Comparison of ENCODE assay signal across 14 cellular contexts in the genomic region with DNA sequence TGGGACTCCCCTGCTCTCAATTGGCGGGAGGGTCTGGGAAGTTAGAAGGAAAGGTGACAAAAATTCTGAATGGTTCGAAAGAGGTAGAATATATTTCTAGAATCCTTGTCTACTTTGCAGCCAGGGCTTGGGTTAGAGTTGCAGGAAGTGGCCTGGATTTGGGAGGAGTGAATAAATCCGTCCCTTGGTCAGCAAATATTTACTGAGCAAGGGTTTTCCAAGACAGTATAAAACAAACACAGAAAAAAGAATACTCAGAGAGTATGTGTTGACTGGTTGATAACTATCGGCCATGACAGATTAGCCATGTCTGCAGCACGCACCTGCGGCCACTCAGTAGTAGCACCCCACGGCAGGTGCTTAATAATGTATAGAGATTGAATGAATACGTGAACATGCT. TPM values are rescaled to one million over a fixed set of nuclear protein-coding genes. Genes with fewer than 3 reads are reported as not detected.
A peak's percentile ranks its signal among the peaks of the same experiment; 100 is the strongest.
DNase-seq lines count a peak whose midpoint lies in the region; ATAC-seq and TF ChIP-seq lines count a peak whose summit lies in the region.
"Had no signal": no experiment of that assay in that cellular context is flagged by ENCODE, and none has a peak within 500 bp of the region (broad histone marks: within the 10 kb centered on the region; RNA-seq: fewer than 3 reads in every experiment).

No MANE protein-coding gene starts in this region.

- TF ChIP-seq CTCF in CD4-positive, alpha-beta T cell (IDR thresholded peaks at IDR 0.05): no peak
- TF ChIP-seq CTCF in Caco-2 (IDR thresholded peaks at IDR 0.05; ENCODE audit: insufficient read depth in 1 of 2, low read depth in 1 of 2, low read length in 1 of 2, severe bottlenecking in 1 of 2, unreplicated experiment in 1 of 2): no peak
- TF ChIP-seq CTCF in VCaP (conservative IDR thresholded peaks at IDR 0.05): no peak

- intact Hi-C loops in CD4-positive, alpha-beta T cell (cut with DNase I, micrococcal nuclease): no loop called here
- intact Hi-C loops in Caco-2 (cut with micrococcal nuclease; ENCODE audit: unreplicated experiment): loop anchor here (5.0 kb wide), 2 partner anchors 53 to 208 kb away; partner anchors contain the start of genes COPS7A and NOP2

- H3K36me3 ChIP-seq in Caco-2 (ENCODE audit: control insufficient read depth, insufficient read depth, low read length): peaks cover 8% of the 10 kb centered on the region; the same call in 1 of the 2 replicates

- H3K9me3 ChIP-seq in CD4-positive, alpha-beta T cell (ENCODE audit: control insufficient read depth, low read length): no peaks in the 10 kb centered on the region
- no peaks in the 10 kb centered on the region for H3K9me3 ChIP-seq in Caco-2

- BruUV-seq in Caco-2 (replicated peaks; lab: Mats Ljungman, UMichigan): no TSS peak

- H3K4me3 ChIP-seq in Caco-2 (ENCODE audit: low read depth, low read length): no peak overlapping the region

- H3K4me3 Mint-ChIP-seq in CD4-positive, alpha-beta T cell: peak overlapping the region; percentile 67
- peak overlapping the region; percentile 0 for H3K4me3 Mint-ChIP-seq in Caco-2 (ENCODE audit: unreplicated experiment)
- peak overlapping the region in 1 of 5 donors; percentile 90 for H3K4me3 Mint-ChIP-seq in immature natural killer cell
- H3K4me3 Mint-ChIP-seq: activated B cell treated with CpG ODN at 0.5 μM for 24 hours, endodermal cell had no signal

- CTCF ChIA-PET in CD4-positive, alpha-beta T cell (lab: Charles Lee): interaction anchor here (2.2 kb wide), 1 partner anchor 9 kb away, joined by 11 read pairs; the partner anchor contains the start of gene PTMS
- CTCF ChIA-PET in Caco-2 (lab: Charles Lee): interaction anchor here (1.8 to 2.2 kb wide), 2 partner anchors 9 to 22 kb away, joined by 9 to 10 read pairs; partner anchors contain the start of genes MLF2 and PTMS

- H3K27ac Mint-ChIP-seq in CD4-positive, alpha-beta T cell: peak overlapping the region; percentile 70
- H3K27ac Mint-ChIP-seq in Caco-2 (ENCODE audit: unreplicated experiment) (no peak overlapping the region), immature natural killer cell (peak overlapping the region in 2 of 6 donors; percentile 93 to 96)
- H3K27ac Mint-ChIP-seq: activated B cell treated with CpG ODN at 0.5 μM for 24 hours, endodermal cell had no signal

- no peak overlapping the region for H3K27ac ChIP-seq in CD4-positive, alpha-beta T cell (ENCODE audit: low read depth, low read length)
- peak overlapping the region; percentile 87 for H3K27ac ChIP-seq in VCaP
- H3K27ac ChIP-seq: HL-60 had no signal

- peaks cover 31% of the 10 kb centered on the region for H3K4me1 ChIP-seq in Caco-2

- no peaks in the 10 kb centered on the region for H3K9me3 Mint-ChIP-seq in CD4-positive, alpha-beta T cell
- no peaks in the 10 kb centered on the region for H3K9me3 Mint-ChIP-seq in Caco-2 (ENCODE audit: unreplicated experiment)
- H3K9me3 Mint-ChIP-seq in immature natural killer cell: no peaks in the 10 kb centered on the region
- H3K9me3 Mint-ChIP-seq: activated B cell treated with CpG ODN at 0.5 μM for 24 hours, endodermal cell had no signal

- no peak for DNase-seq in CD4-positive, alpha-beta T cell
- DNase-seq in Caco-2 (peak in 1 of 2 experiments; percentile 39), left lobe of liver (ENCODE audit: low spot score) (no peak), HUDEP-2 (lab: John Stamatoyannopoulos, UW; ENCODE audit: unreplicated experiment in 76 of 76) (no peak), immature natural killer cell (no peak), NCI-H69 (lab: John Stamatoyannopoulos, UW) (no peak)
- DNase-seq: activated B cell treated with CpG ODN at 0.5 μM for 24 hours, endodermal cell, KG1, NCI-H1105 treated with DMSO at 0.1 percent for 48 hours, SW 1271 had no signal

- no peak for ATAC-seq in CD4-positive, alpha-beta T cell (ENCODE audit: poor library complexity)
- ATAC-seq in left lobe of liver (peak; percentile 19), HG02970 (IDR thresholded peaks at IDR 0.05; ENCODE audit: low FRiP score, unreplicated experiment) (no peak)

- POLR2A ChIA-PET in CD4-positive, alpha-beta T cell (lab: Charles Lee): interaction anchor here (4.0 kb wide), 1 partner anchor 16 kb away, joined by 15 read pairs; no protein-coding TSS in a partner anchor
- POLR2A ChIA-PET in Caco-2 (lab: Charles Lee): interaction anchor here (1.4 kb wide), 1 partner anchor 9 kb away, joined by 8 read pairs; the partner anchor contains the start of gene PTMS

- peaks cover 8% of the 10 kb centered on the region for H3K27me3 ChIP-seq in CD4-positive, alpha-beta T cell (ENCODE audit: control insufficient read depth, insufficient read depth, low read length)
- H3K27me3 ChIP-seq in Caco-2 (replicated peaks; ENCODE audit: control insufficient read depth, insufficient read depth, low read length): no peaks in the 10 kb centered on the region

- peaks cover 69% of the 10 kb centered on the region for H3K4me1 Mint-ChIP-seq in CD4-positive, alpha-beta T cell (ENCODE audit: low read depth)
- H3K4me1 Mint-ChIP-seq in Caco-2 (ENCODE audit: low read depth, unreplicated experiment) (peaks cover 49% of the 10 kb centered on the region), immature natural killer cell (peaks cover 11 to 14% of the 10 kb centered on the region in 2 donors)

- H3K27me3 Mint-ChIP-seq in CD4-positive, alpha-beta T cell: peaks cover 39% of the 10 kb centered on the region
- H3K27me3 Mint-ChIP-seq in Caco-2 (ENCODE audit: insufficient read depth, unreplicated experiment): no peaks in the 10 kb centered on the region
- peaks cover 7 to 16% (median 12%) of the 10 kb centered on the region in 3 donors for H3K27me3 Mint-ChIP-seq in immature natural killer cell (ENCODE audit: low read depth in 3 of 3)

- H3K36me3 Mint-ChIP-seq in CD4-positive, alpha-beta T cell (ENCODE audit: low read depth): no peaks in the 10 kb centered on the region
- no peaks in the 10 kb centered on the region for H3K36me3 Mint-ChIP-seq in Caco-2 (ENCODE audit: insufficient read depth, unreplicated experiment)
- no peaks in the 10 kb centered on the region for H3K36me3 Mint-ChIP-seq in immature natural killer cell

RNA-seq across cellular contexts. Expression of gene LAG3, which starts 3.5 kb away (rescaled TPM):
- 1 to 10 TPM in 1 of 2 experiments, under 1 TPM in 1; 0.82 to 1.4 TPM for total RNA-seq in CD4-positive, alpha-beta T cell
- total RNA-seq in Caco-2 (2022) (1.9 and 3.2 TPM in 2 replicates), left lobe of liver (2.8 TPM)
- polyA plus RNA-seq in immature natural killer cell: 1 to 10 TPM; 1.3 to 8.3 (median 1.6) TPM
- total RNA-seq: activated B cell treated with CpG ODN at 0.5 μM for 24 hours had no signal

RNA-seq across cellular contexts. Expression of gene PTMS, which starts 9.6 kb away (rescaled TPM):
- total RNA-seq in CD4-positive, alpha-beta T cell: 1 to 10 TPM; 1.5 to 1.9 TPM
- total RNA-seq in Caco-2 (2022) (264 and 285 TPM in 2 replicates), left lobe of liver (406 TPM)
- polyA plus RNA-seq in immature natural killer cell: 1 to 10 TPM in 2 of 3 donors, under 1 TPM in 1; 0.40 to 8.0 (median 4.9) TPM

RNA-seq across cellular contexts. Expression of gene CD4, which starts 13.6 kb away (rescaled TPM):
- 100 to 1,000 TPM; 134 to 136 TPM for total RNA-seq in CD4-positive, alpha-beta T cell
- total RNA-seq in Caco-2 (2022) (not detected in 2 replicates), left lobe of liver (22.7 TPM)
- polyA plus RNA-seq in immature natural killer cell: 10 to 100 TPM in 1 of 3 donors, 1 to 10 TPM in 2; 2.0 to 11.7 (median 6.6) TPM

RNA-seq across cellular contexts. Expression of gene MLF2, which starts 22.8 kb away (rescaled TPM):
- total RNA-seq in CD4-positive, alpha-beta T cell: 100 to 1,000 TPM; 114 to 121 TPM
- 303 and 309 TPM in 2 replicates for total RNA-seq in Caco-2 (2022)
- total RNA-seq in left lobe of liver: 133 TPM
- polyA plus RNA-seq in immature natural killer cell: 100 to 1,000 TPM; 102 to 165 (median 155) TPM

RNA-seq across cellular contexts. Expression of gene GPR162, which starts 45.8 kb away (rescaled TPM):
- not detected for total RNA-seq in CD4-positive, alpha-beta T cell
- total RNA-seq in Caco-2 (2022): 0.81 and 1.2 TPM in 2 replicates
- total RNA-seq in left lobe of liver: 1.3 TPM
- polyA plus RNA-seq in immature natural killer cell: not detected
- total RNA-seq: activated B cell treated with CpG ODN at 0.5 μM for 24 hours had no signal

Comparison
In these comparisons a context has a peak if more than half of its experiments do, and no peak if none do; other contexts are left out.
1. RNA of gene PTMS, which starts 9.6 kb away (total RNA-seq): 406 TPM in left lobe of liver (single experiment) and 264 to 285 TPM in Caco-2; 1.5 to 1.9 TPM in CD4-positive, alpha-beta T cell; every median in the first group is over 10 times any median in the second.
2. RNA of gene CD4, which starts 13.6 kb away (total RNA-seq): 134 to 136 TPM in CD4-positive, alpha-beta T cell and 22.7 TPM in left lobe of liver (single experiment); not detected in Caco-2; every median in the first group is over 10 times any median in the second.